Comparison of ENCODE assay signal across 32 cellular contexts in the genomic region with DNA sequence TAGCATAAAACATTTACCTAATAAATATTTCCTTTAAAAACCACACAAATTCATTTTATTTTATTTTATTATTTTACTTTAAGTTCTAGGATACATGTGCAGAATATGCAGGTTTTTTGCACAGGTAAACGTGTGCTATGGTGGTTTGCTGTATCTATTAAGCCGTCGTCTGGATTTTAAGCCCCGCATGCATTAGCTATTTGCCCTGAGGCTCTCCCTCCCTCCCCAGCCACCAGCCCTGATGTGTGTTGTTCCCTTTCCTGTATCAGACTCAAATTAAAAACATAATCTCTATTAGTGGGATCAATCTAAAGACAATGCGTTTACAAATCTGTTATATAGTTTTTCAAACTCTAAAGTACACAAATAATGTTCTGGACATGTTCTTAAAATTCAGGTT. TPM values are rescaled to one million over a fixed set of nuclear protein-coding genes. Genes with fewer than 3 reads are reported as not detected.
"Had no signal": no experiment of that assay in that cellular context is flagged by ENCODE, and none has a peak within 500 bp of the region (broad histone marks: within the 10 kb centered on the region; RNA-seq: fewer than 3 reads in every experiment).

No MANE protein-coding gene starts in this region.

- H3K27me3 Mint-ChIP-seq: stimulated activated memory B cell treated with anti-CD40 and anti-IgM and Interleukin-4, amounts not matched to agents 10 μg/mL and 1 μg/mL and 100 μg/mL, for 72 hours; stimulated activated naive B cell treated with anti-CD40 and anti-IgM and Interleukin-4, amounts not matched to agents 10 μg/mL and 1 μg/mL and 100 μg/mL, for 72 hours; stimulated activated naive CD8-positive, alpha-beta T cell treated with anti-CD3 and anti-CD28 coated beads, Interleukin-15, amount 100 ng/mL, for 72 hours; stimulated activated naive CD8-positive, alpha-beta T cell treated with anti-CD3 and anti-CD28 coated beads, Interleukin-15, Interleukin-2, amounts not matched to agents 100 ng/mL and 50 ng/mL, for 24 hours; type B pancreatic cell had no signal

- H3K4me1 ChIP-seq: stomach, suprapubic skin, testis, thyroid gland, tibial artery, tibial nerve, transverse colon, upper lobe of left lung, upper lobe of right lung, uterus, vagina had no signal

- ATAC-seq: stimulated activated effector memory CD8-positive, alpha-beta T cell treated with anti-CD3 and anti-CD28 coated beads, Interleukin-12 subunit alpha, Interleukin-12 subunit beta, amount 100 ng/mL, for 72 hours; stimulated activated memory B cell treated with anti-CD40 and anti-IgM and Interleukin-4, amounts not matched to agents 10 μg/mL and 1 μg/mL and 100 μg/mL, for 72 hours; stimulated activated naive B cell treated with anti-CD40 and anti-IgM and Interleukin-4, amounts not matched to agents 10 μg/mL and 1 μg/mL and 100 μg/mL, for 72 hours; stimulated activated naive CD8-positive, alpha-beta T cell treated with anti-CD3 and anti-CD28 coated beads, Interleukin-15, amount 100 ng/mL, for 72 hours; stimulated activated naive CD8-positive, alpha-beta T cell treated with anti-CD3 and anti-CD28 coated beads, Interleukin-15, Interleukin-2, amounts not matched to agents 100 U/mL and 50 U/mL, for 24 hours; upper lobe of right lung had no signal

- H3K9me3 ChIP-seq: stomach, suprapubic skin, testis, thoracic aorta, thyroid gland, tibial artery, tibial nerve, transverse colon, upper lobe of left lung, upper lobe of right lung, uterus, vagina had no signal

- H3K36me3 Mint-ChIP-seq: stimulated activated effector memory CD8-positive, alpha-beta T cell treated with anti-CD3 and anti-CD28 coated beads, Interleukin-12 subunit alpha, Interleukin-12 subunit beta, amount 100 ng/mL, for 72 hours; stimulated activated memory B cell treated with anti-CD40 and anti-IgM and Interleukin-4, amounts not matched to agents 10 μg/mL and 1 μg/mL and 100 μg/mL, for 72 hours; stimulated activated naive B cell treated with anti-CD40 and anti-IgM and Interleukin-4, amounts not matched to agents 10 μg/mL and 1 μg/mL and 100 μg/mL, for 72 hours; type B pancreatic cell had no signal

- H3K27ac ChIP-seq: stomach, suprapubic skin, testis, thoracic aorta, thyroid gland, tibial artery, tibial nerve, transverse colon, upper lobe of left lung, upper lobe of right lung, uterus, vagina had no signal

- FAIRE-seq: urothelium cell line had no signal

- H3K27ac Mint-ChIP-seq: stimulated activated effector memory CD8-positive, alpha-beta T cell treated with anti-CD3 and anti-CD28 coated beads, Interleukin-12 subunit alpha, Interleukin-12 subunit beta, amount 100 ng/mL, for 72 hours; stimulated activated memory B cell treated with anti-CD40 and anti-IgM and Interleukin-4, amounts not matched to agents 10 μg/mL and 1 μg/mL and 100 μg/mL, for 72 hours; stimulated activated naive B cell treated with anti-CD40 and anti-IgM and Interleukin-4, amounts not matched to agents 10 μg/mL and 1 μg/mL and 100 μg/mL, for 72 hours; stimulated activated naive CD8-positive, alpha-beta T cell treated with anti-CD3 and anti-CD28 coated beads, Interleukin-15, amount 100 ng/mL, for 72 hours; stimulated activated naive CD8-positive, alpha-beta T cell treated with anti-CD3 and anti-CD28 coated beads, Interleukin-15, Interleukin-2, amounts not matched to agents 100 ng/mL and 50 ng/mL, for 24 hours; type B pancreatic cell had no signal

- H3K27me3 ChIP-seq: stomach, suprapubic skin, testis, thyroid gland, tibial artery, tibial nerve, transverse colon, upper lobe of left lung, upper lobe of right lung, uterus, vagina had no signal

- H3K4me1 Mint-ChIP-seq: stimulated activated effector memory CD8-positive, alpha-beta T cell treated with anti-CD3 and anti-CD28 coated beads, Interleukin-12 subunit alpha, Interleukin-12 subunit beta, amount 100 ng/mL, for 72 hours; stimulated activated memory B cell treated with anti-CD40 and anti-IgM and Interleukin-4, amounts not matched to agents 10 μg/mL and 1 μg/mL and 100 μg/mL, for 72 hours; stimulated activated naive B cell treated with anti-CD40 and anti-IgM and Interleukin-4, amounts not matched to agents 10 μg/mL and 1 μg/mL and 100 μg/mL, for 72 hours; stimulated activated naive CD8-positive, alpha-beta T cell treated with anti-CD3 and anti-CD28 coated beads, Interleukin-15, amount 100 ng/mL, for 72 hours had no signal

- H3K4me3 ChIP-seq: stomach, suprapubic skin, testis, thoracic aorta, thyroid gland, tibial artery, tibial nerve, transverse colon, upper lobe of left lung, upper lobe of right lung, uterus, vagina had no signal

- H3K9me3 Mint-ChIP-seq: stimulated activated naive B cell treated with anti-CD40 and anti-IgM and Interleukin-4, amounts not matched to agents 10 μg/mL and 1 μg/mL and 100 μg/mL, for 72 hours; stimulated activated naive CD8-positive, alpha-beta T cell treated with anti-CD3 and anti-CD28 coated beads, Interleukin-15, amount 100 ng/mL, for 72 hours; stimulated activated naive CD8-positive, alpha-beta T cell treated with anti-CD3 and anti-CD28 coated beads, Interleukin-15, Interleukin-2, amounts not matched to agents 100 ng/mL and 50 ng/mL, for 24 hours; type B pancreatic cell had no signal

- H3K36me3 ChIP-seq: stomach, suprapubic skin, thoracic aorta, thyroid gland, tibial artery, tibial nerve, transverse colon, upper lobe of left lung, upper lobe of right lung, uterus, vagina had no signal

- H3K4me3 Mint-ChIP-seq: stimulated activated effector memory CD8-positive, alpha-beta T cell treated with anti-CD3 and anti-CD28 coated beads, Interleukin-12 subunit alpha, Interleukin-12 subunit beta, amount 100 ng/mL, for 72 hours; stimulated activated memory B cell treated with anti-CD40 and anti-IgM and Interleukin-4, amounts not matched to agents 10 μg/mL and 1 μg/mL and 100 μg/mL, for 72 hours; stimulated activated naive B cell treated with anti-CD40 and anti-IgM and Interleukin-4, amounts not matched to agents 10 μg/mL and 1 μg/mL and 100 μg/mL, for 72 hours; stimulated activated naive CD8-positive, alpha-beta T cell treated with anti-CD3 and anti-CD28 coated beads, Interleukin-15, amount 100 ng/mL, for 72 hours; stimulated activated naive CD8-positive, alpha-beta T cell treated with anti-CD3 and anti-CD28 coated beads, Interleukin-15, Interleukin-2, amounts not matched to agents 100 ng/mL and 50 ng/mL, for 24 hours; type B pancreatic cell had no signal

- DNase-seq: stimulated activated CD4-positive, alpha-beta T cell treated with anti-CD3 and anti-CD28 coated beads, Interleukin-2, amount 100 ng/mL, for 48 hours; stimulated activated CD4-positive, alpha-beta T cell treated with anti-CD3 and anti-CD28 coated beads, Interleukin-4, amount 100 ng/mL, for 1 hour; stimulated activated CD4-positive, alpha-beta T cell treated with anti-CD3 and anti-CD28 coated beads, Interleukin-4, amount 100 ng/mL, for 24 hours; stimulated activated CD4-positive, alpha-beta T cell treated with anti-CD3 and anti-CD28 coated beads, Interleukin-4, amount 100 ng/mL, for 4 hours; stimulated activated CD8-positive, alpha-beta memory T cell treated with anti-CD3 and anti-CD28 coated beads, Interleukin-4, amount 100 ng/mL, for 48 hours; stimulated activated naive B cell treated with anti-CD40 and anti-IgM and Interleukin-4, amounts not matched to agents 10 μg/mL and 1 μg/mL and 100 μg/mL, for 72 hours; stimulated activated naive CD4-positive, alpha-beta T cell; stimulated activated naive CD4-positive, alpha-beta T cell treated with Interleukin-2 at 50 U/mL for 16 hours; stimulated activated naive CD8-positive, alpha-beta T cell treated with anti-CD3 and anti-CD28 coated beads, Interleukin-15, amount 100 ng/mL, for 72 hours; stimulated activated naive CD8-positive, alpha-beta T cell treated with anti-CD3 and anti-CD28 coated beads, Interleukin-15, Interleukin-2, amounts not matched to agents 100 U/mL and 50 U/mL, for 24 hours; stomach; substantia nigra; testis; tibial artery; transverse colon; upper lobe of left lung; upper lobe of right lung; uterus had no signal

RNA-seq across cellular contexts. Expression of gene HTN3, which starts 1.2 kb away (rescaled TPM):
- total RNA-seq: stomach, subcutaneous adipose tissue, suprapubic skin, temporal lobe, testis, thoracic aorta, thyroid gland, tibial nerve, transverse colon, upper lobe of left lung, upper lobe of right lung, ureter, urinary bladder, uterus, vagina had no signal
- polyA plus RNA-seq: stomach, urinary bladder had no signal

RNA-seq across cellular contexts. Expression of gene HTN1, which starts 23.2 kb away (rescaled TPM):
- total RNA-seq: stomach, subcutaneous adipose tissue, suprapubic skin, temporal lobe, testis, thoracic aorta, thyroid gland, tibial nerve, transverse colon, upper lobe of left lung, upper lobe of right lung, ureter, urinary bladder, uterus, vagina had no signal
- polyA plus RNA-seq: stomach, urinary bladder had no signal

RNA-seq across cellular contexts. Expression of gene STATH, which starts 31.2 kb away (rescaled TPM):
- total RNA-seq: stomach, subcutaneous adipose tissue, suprapubic skin, temporal lobe, testis, thoracic aorta, thyroid gland, tibial nerve, transverse colon, upper lobe of left lung, upper lobe of right lung, ureter, urinary bladder, uterus, vagina had no signal
- polyA plus RNA-seq: stomach, urinary bladder had no signal
